ENCODE assay signal across 1 cellular context in genomic region chr18:5584751-5585417, GRCh38.
TF ChIP-seq lines count a peak whose summit lies in the region.

No MANE protein-coding gene starts in this region.

TF ChIP-seq in endothelial cell of umbilical vein, 7 proteins besides CTCF, POLR2A, EP300 and RAD21 (continued from another document):
- no peak for TF ChIP-seq GATA2 (IDR thresholded peaks at IDR 0.05; ENCODE audit: insufficient read depth, insufficient read length, low read depth, low read length)
